ENCODE assay signal across 31 cellular contexts in genomic region chr12:64894827-64895475, GRCh38.
DNase-seq lines count a peak whose midpoint lies in the region; ATAC-seq and TF ChIP-seq lines count a peak whose summit lies in the region.
"Had no signal": no experiment of that assay in that cellular context is flagged by ENCODE, and none has a peak within 500 bp of the region (broad histone marks: within the 10 kb centered on the region; RNA-seq: fewer than 3 reads in every experiment).

No MANE protein-coding gene starts in this region.

- no peak overlapping the region for H3K4me3 Mint-ChIP-seq in activated naive CD8-positive, alpha-beta T cell treated with anti-CD3 and anti-CD28 coated beads, Interleukin-2, amount 50 U/mL, for 24 hours
- H3K4me3 Mint-ChIP-seq: activated CD4-positive, alpha-beta T cell treated with anti-CD3 and anti-CD28 coated beads, Interleukin-2, amount 10 ng/mL, durations not matched to agents 7 days and 5 days; activated CD8-positive, alpha-beta memory T cell treated with anti-CD3 and anti-CD28 coated beads, Interleukin-2, amount 10 ng/mL, durations not matched to agents 7 days and 5 days; CD8-positive, alpha-beta T cell; mesothelial cell of epicardium; naive B cell; T-helper 2 cell treated with Interferon-gamma antibody and Interleukin-4, amounts not matched to agents 5 μg/mL and 100 μg/mL, for 36 hours had no signal

- peaks cover 15% of the 10 kb centered on the region for H3F3A ChIP-seq in SK-N-SH (replicated peaks; ENCODE audit: insufficient read depth)

- H3K4me3 ChIP-seq in SK-N-SH (ENCODE audit: low read depth in 2 of 2, low read length in 1 of 2) (no peak overlapping the region), skeletal muscle satellite cell (ENCODE audit: low read length) (no peak overlapping the region)
- H3K4me3 ChIP-seq: HAP-1, skin epidermis, stomach, thyroid gland had no signal

- no peaks in the 10 kb centered on the region; a peak in 1 of 4 replicates for H3K4me1 ChIP-seq in SK-N-SH (ENCODE audit: control insufficient read depth in 1 of 2, insufficient read depth in 2 of 2, low read depth in 1 of 2, low read length in 1 of 2)
- H3K4me1 ChIP-seq in skeletal muscle satellite cell (ENCODE audit: control insufficient read depth, insufficient read depth, low read length) = peaks cover 28% of the 10 kb centered on the region
- H3K4me1 ChIP-seq: stomach, thyroid gland had no signal

- no peak overlapping the region for H2AFZ ChIP-seq in SK-N-SH (ENCODE audit: low read depth)

- TF ChIP-seq CTCF in SK-N-SH (IDR thresholded peaks at IDR 0.05) = no peak
- TF ChIP-seq CTCF in GM10248 (IDR thresholded peaks at IDR 0.05; ENCODE audit: control extremely low read depth, extremely low read depth, low read depth, missing control alignments) = no peak

- no peak for TF ChIP-seq EP300 in SK-N-SH (IDR thresholded peaks at IDR 0.05; ENCODE audit: borderline replicate concordance in 1 of 2, low read depth in 1 of 2, low read length in 1 of 2)

- peak; percentile 15 to 21 for ATAC-seq in activated CD4-positive, CD25-positive, alpha-beta regulatory T cell treated with anti-CD3 and anti-CD28 coated beads, Interleukin-2, amount 50 U/mL, for 24 hours
- ATAC-seq in activated naive CD8-positive, alpha-beta T cell treated with anti-CD3 and anti-CD28 coated beads, Interleukin-2, amount 50 U/mL, for 24 hours = no peak
- ATAC-seq: activated CD8-positive, alpha-beta memory T cell treated with anti-CD3 and anti-CD28 coated beads, Interleukin-2, amount 10 ng/mL, durations not matched to agents 7 days and 5 days; CD8-positive, alpha-beta T cell; esophagus mucosa; Right ventricle myocardium inferior had no signal

- no peaks in the 10 kb centered on the region for H3K4me1 Mint-ChIP-seq in activated naive CD8-positive, alpha-beta T cell treated with anti-CD3 and anti-CD28 coated beads, Interleukin-2, amount 50 U/mL, for 24 hours
- H3K4me1 Mint-ChIP-seq: activated CD4-positive, alpha-beta T cell treated with anti-CD3 and anti-CD28 coated beads, Interleukin-2, amount 10 ng/mL, durations not matched to agents 7 days and 5 days had no signal

- H3K36me3 Mint-ChIP-seq in activated naive CD8-positive, alpha-beta T cell treated with anti-CD3 and anti-CD28 coated beads, Interleukin-2, amount 50 U/mL, for 24 hours (ENCODE audit: low read depth) = no peaks in the 10 kb centered on the region
- H3K36me3 Mint-ChIP-seq: activated CD8-positive, alpha-beta memory T cell treated with anti-CD3 and anti-CD28 coated beads, Interleukin-2, amount 10 ng/mL, durations not matched to agents 7 days and 5 days; CD8-positive, alpha-beta T cell; mesothelial cell of epicardium; naive B cell had no signal

- H3K9me3 ChIP-seq in SK-N-SH (no peaks in the 10 kb centered on the region), skeletal muscle satellite cell (replicated peaks; ENCODE audit: low read length) (no peaks in the 10 kb centered on the region)
- H3K9me3 ChIP-seq: HAP-1, neutrophil, stomach, thyroid gland had no signal

- peaks cover 13% of the 10 kb centered on the region for H3K27me3 Mint-ChIP-seq in activated naive CD8-positive, alpha-beta T cell treated with anti-CD3 and anti-CD28 coated beads, Interleukin-2, amount 50 U/mL, for 24 hours

- H3K4me2 ChIP-seq in SK-N-SH (no peak overlapping the region; the same call in 1 of the 2 replicates), skeletal muscle satellite cell (ENCODE audit: low read length) (peak overlapping the region; percentile 36)
- H3K4me2 ChIP-seq: KMS-11 had no signal

- no peak overlapping the region for H3K9ac ChIP-seq in SK-N-SH
- H3K9ac ChIP-seq in skeletal muscle satellite cell (ENCODE audit: low read depth, low read length) = peak overlapping the region; percentile 29
- H3K9ac ChIP-seq: KMS-11 had no signal

- CTCF ChIA-PET in SK-N-SH (lab: Yijun Ruan, JAX) (interaction anchor here (0.6 to 3.6 kb wide), 6 partner anchors 8 to 1212 kb away, joined by 3 to 21 read pairs (median 4); no protein-coding TSS in a partner anchor), GM10248 (lab: Yijun Ruan, JAX) (interaction anchor here (0.7 to 5.1 kb wide), 10 partner anchors 10 to 338 kb away, joined by 3 to 21 read pairs (median 3); no protein-coding TSS in a partner anchor)

- H3K36me3 ChIP-seq in SK-N-SH (replicated peaks in 1 of 2; ENCODE audit: control insufficient read depth in 1 of 2, insufficient read depth in 2 of 2, low read length in 1 of 2) = no peaks in the 10 kb centered on the region
- H3K36me3 ChIP-seq in skeletal muscle satellite cell (ENCODE audit: insufficient read depth, low read length) = no peaks in the 10 kb centered on the region
- H3K36me3 ChIP-seq: HAP-1, neutrophil, stomach, thyroid gland had no signal

- WGBS in SK-N-SH (ENCODE audit: low lambda C conversion rate) = 15% methylated on average over 2 of the region's 2 CpGs

- no peak overlapping the region for H3K27ac Mint-ChIP-seq in activated naive CD8-positive, alpha-beta T cell treated with anti-CD3 and anti-CD28 coated beads, Interleukin-2, amount 50 U/mL, for 24 hours
- H3K27ac Mint-ChIP-seq: activated CD4-positive, alpha-beta T cell treated with anti-CD3 and anti-CD28 coated beads, Interleukin-2, amount 10 ng/mL, durations not matched to agents 7 days and 5 days; activated CD8-positive, alpha-beta memory T cell treated with anti-CD3 and anti-CD28 coated beads, Interleukin-2, amount 10 ng/mL, durations not matched to agents 7 days and 5 days; CD8-positive, alpha-beta T cell; mesothelial cell of epicardium; naive B cell; progenitor cell of endocrine pancreas; T-helper 2 cell treated with Interferon-gamma antibody and Interleukin-4, amounts not matched to agents 5 μg/mL and 100 μg/mL, for 36 hours had no signal

- no peaks in the 10 kb centered on the region for H3K9me2 ChIP-seq in SK-N-SH

- no peak for DNase-seq in activated CD4-positive, CD25-positive, alpha-beta regulatory T cell treated with anti-CD3 and anti-CD28 coated beads, Interleukin-2, amount 50 U/mL, for 72 hours
- DNase-seq in SK-N-SH (no peak), epithelial cell of prostate (ENCODE audit: low read depth, low spot score) (no peak), GM10248 (ENCODE audit: extremely low spot score) (no peak), NOMO-1 treated with dmso at 0.1 percent for 144 hours (lab: John Stamatoyannopoulos, UW; ENCODE audit: unreplicated experiment) (no peak)
- DNase-seq in activated naive CD8-positive, alpha-beta T cell treated with anti-CD3 and anti-CD28 coated beads, Interleukin-2, amount 50 U/mL, for 24 hours = no peak
- DNase-seq: activated CD4-positive, alpha-beta T cell treated with anti-CD3 and anti-CD28 coated beads, Interleukin-2, amount 10 ng/mL, durations not matched to agents 7 days and 5 days; activated CD8-positive, alpha-beta memory T cell treated with anti-CD3 and anti-CD28 coated beads, Interleukin-2, amount 10 ng/mL, durations not matched to agents 7 days and 5 days; activated naive CD4-positive, alpha-beta T cell treated with Interleukin-2 at 50 U/mL for 16 hours; activated T-cell treated with anti-CD3 and anti-CD28 coated beads, Interleukin-2, amount 50 U/mL, for 48 hours; AML-193; CD8-positive, alpha-beta T cell; effector CD8-positive, alpha-beta T cell; MV-4-11; naive B cell; NCI-H146; NCI-H446 treated with DMSO at 0.1 percent for 48 hours; NCI-H82; stomach; thyroid gland had no signal

- H3K27ac ChIP-seq in SK-N-SH (ENCODE audit: low read depth in 2 of 2, low read length in 1 of 2) (no peak overlapping the region), epithelial cell of prostate (peak overlapping the region; percentile 77)
- H3K27ac ChIP-seq: KMS-11, neutrophil, skin epidermis, stomach, thyroid gland had no signal

- no peak for TF ChIP-seq RAD21 in SK-N-SH (IDR thresholded peaks at IDR 0.05; ENCODE audit: low read length)

- H4K20me1 ChIP-seq in SK-N-SH (ENCODE audit: insufficient read depth) = no peaks in the 10 kb centered on the region

- H3K79me2 ChIP-seq in SK-N-SH (ENCODE audit: insufficient read depth) = no peaks in the 10 kb centered on the region

- H3K9me3 Mint-ChIP-seq in activated naive CD8-positive, alpha-beta T cell treated with anti-CD3 and anti-CD28 coated beads, Interleukin-2, amount 50 U/mL, for 24 hours = no peaks in the 10 kb centered on the region
- H3K9me3 Mint-ChIP-seq: activated CD4-positive, alpha-beta T cell treated with anti-CD3 and anti-CD28 coated beads, Interleukin-2, amount 10 ng/mL, durations not matched to agents 7 days and 5 days; CD8-positive, alpha-beta T cell; naive B cell; T-helper 2 cell treated with Interferon-gamma antibody and Interleukin-4, amounts not matched to agents 5 μg/mL and 100 μg/mL, for 36 hours had no signal

- H3K27me3 ChIP-seq in SK-N-SH (ENCODE audit: insufficient read depth) (0 out of 2 replicates have a peak, but pooled peaks cover 8% of the 10 kb centered on the region), skeletal muscle satellite cell (ENCODE audit: control insufficient read depth, insufficient read depth, low read length) (peaks cover 2% of the 10 kb centered on the region)
- H3K27me3 ChIP-seq: stomach, thyroid gland had no signal

- POLR2A ChIA-PET in SK-N-SH (lab: Yijun Ruan, JAX) (no interaction called here), GM10248 (lab: Yijun Ruan, JAX) (no interaction called here)

TF ChIP-seq in SK-N-SH, 30 proteins besides CTCF, POLR2A, EP300 and RAD21:
- TF ChIP-seq SIN3A (IDR thresholded peaks at IDR 0.05; ENCODE audit: borderline replicate concordance, low read depth, low read length) (no peak), RCOR1 (IDR thresholded peaks at IDR 0.05; ENCODE audit: low read length) (0 out of 2 replicates have a peak, but pooled peaks have one; percentile 12), USF1 (IDR thresholded peaks at IDR 0.05; ENCODE audit: borderline replicate concordance, low read depth) (no peak)
